In the genomic region with DNA sequence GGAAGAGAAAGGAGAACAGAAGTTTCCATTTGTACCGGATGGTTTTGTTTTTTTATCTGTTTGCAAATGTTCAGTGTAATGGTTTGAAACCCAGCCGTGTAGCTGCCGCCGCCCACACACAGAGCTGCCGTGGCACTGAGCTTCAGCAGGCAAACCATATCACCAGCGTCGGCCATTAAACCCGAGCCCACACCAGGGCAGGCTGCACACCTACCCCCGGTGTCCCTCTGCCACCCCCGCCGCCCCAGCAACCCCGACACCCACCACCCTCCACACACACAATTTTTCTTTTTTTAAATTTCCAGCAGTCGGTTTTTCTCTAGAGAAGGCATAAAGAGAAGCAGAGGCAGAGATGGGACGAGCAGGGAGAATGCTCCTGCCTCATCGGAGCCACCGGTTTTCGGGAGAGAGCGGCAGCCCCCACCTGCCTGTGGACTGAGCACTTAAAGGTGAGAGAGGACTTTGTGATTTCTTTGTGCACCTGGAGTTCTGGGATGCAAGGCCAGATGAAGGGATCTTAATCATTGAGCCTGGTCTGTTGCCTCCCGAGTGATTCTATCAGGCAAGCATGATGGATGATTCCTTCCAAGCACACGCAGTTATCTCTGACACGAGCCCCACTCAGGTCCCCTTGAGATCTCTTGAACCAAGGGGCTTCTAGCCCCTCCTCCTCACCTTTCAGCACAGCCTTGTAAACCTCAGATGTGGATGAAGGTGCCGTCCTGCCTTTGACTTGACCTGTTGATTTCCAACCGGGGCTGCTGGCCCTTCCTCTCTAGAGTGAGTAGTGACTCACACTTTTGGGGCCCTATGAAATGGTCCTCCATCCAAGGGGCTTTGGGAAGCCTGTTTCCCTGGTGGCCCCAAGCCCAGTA, we compare ENCODE assay signal across 8 cellular contexts. TPM values are rescaled to one million over a fixed set of nuclear protein-coding genes. Genes with fewer than 3 reads are reported as not detected.
A peak's percentile ranks its signal among the peaks of the same experiment; 100 is the strongest.
DNase-seq lines count a peak whose midpoint lies in the region; TF ChIP-seq lines count a peak whose summit lies in the region.
"Had no signal": no experiment of that assay in that cellular context is flagged by ENCODE, and none has a peak within 500 bp of the region (broad histone marks: within the 10 kb centered on the region; RNA-seq: fewer than 3 reads in every experiment).

No MANE protein-coding gene starts in this region.

- H3K27me3 Mint-ChIP-seq in activated CD4-positive, alpha-beta memory T cell treated with anti-CD3 and anti-CD28 coated beads, Interleukin-2, amount 10 ng/mL, durations not matched to agents 7 days and 5 days: peaks cover 1% of the 10 kb centered on the region

- DNase-seq in activated CD4-positive, alpha-beta memory T cell treated with anti-CD3 and anti-CD28 coated beads, Interleukin-2, amount 10 ng/mL, durations not matched to agents 7 days and 5 days: peak; percentile 55
- DNase-seq in coronary artery (ENCODE audit: low spot score) (no peak), vagina (ENCODE audit: extremely low spot score in 2 of 2) (peak in 1 of 2 donors; percentile 77), NCI-H2196 (lab: John Stamatoyannopoulos, UW; ENCODE audit: unreplicated experiment) (no peak), AG20443 (ENCODE audit: low spot score) (no peak), NCI-H1417 (lab: John Stamatoyannopoulos, UW) (no peak)
- DNase-seq in stimulated activated CD4-positive, alpha-beta T cell treated with anti-CD3 and anti-CD28 coated beads, Interleukin-15, amount 100 ng/mL, for 48 hours (ENCODE audit: low read depth in 2 of 2): peak; percentile 62 to 68

- peak overlapping the region; percentile 65 for H3K27ac Mint-ChIP-seq in activated CD4-positive, alpha-beta memory T cell treated with anti-CD3 and anti-CD28 coated beads, Interleukin-2, amount 10 ng/mL, durations not matched to agents 7 days and 5 days

- H3K27ac ChIP-seq in coronary artery (peak overlapping the region; percentile 50 to 69), vagina (peak overlapping the region; percentile 25)

- H3K9me3 Mint-ChIP-seq in activated CD4-positive, alpha-beta memory T cell treated with anti-CD3 and anti-CD28 coated beads, Interleukin-2, amount 10 ng/mL, durations not matched to agents 7 days and 5 days: no peaks in the 10 kb centered on the region

- H3K4me3 ChIP-seq in coronary artery: no peak overlapping the region
- H3K4me3 ChIP-seq in vagina: peak overlapping the region; percentile 8 to 14

- H3K27me3 ChIP-seq in vagina: no peaks in the 10 kb centered on the region
- H3K27me3 ChIP-seq: breast epithelium had no signal

- H3K36me3 Mint-ChIP-seq in activated CD4-positive, alpha-beta memory T cell treated with anti-CD3 and anti-CD28 coated beads, Interleukin-2, amount 10 ng/mL, durations not matched to agents 7 days and 5 days (ENCODE audit: low read depth): peaks cover 13% of the 10 kb centered on the region

- intact Hi-C loops in vagina (cut with DNase I): no loop called here

- CTCF ChIA-PET in activated CD4-positive, alpha-beta memory T cell treated with anti-CD3 and anti-CD28 coated beads, Interleukin-2, amount 10 ng/mL, durations not matched to agents 7 days and 5 days (lab: Charles Lee): interaction anchor here (1.5 kb wide), 1 partner anchor 58 kb away, joined by 4 read pairs; no protein-coding TSS in a partner anchor

- POLR2A ChIA-PET in activated CD4-positive, alpha-beta memory T cell treated with anti-CD3 and anti-CD28 coated beads, Interleukin-2, amount 10 ng/mL, durations not matched to agents 7 days and 5 days (lab: Charles Lee): interaction anchor here (0.6 to 11.8 kb wide), 9 partner anchors 10 to 114 kb away, joined by 3 to 144 read pairs (median 6); partner anchors contain the start of genes ATP5F1E and ZNF831

- peaks cover 71% of the 10 kb centered on the region for H3K4me1 Mint-ChIP-seq in activated CD4-positive, alpha-beta memory T cell treated with anti-CD3 and anti-CD28 coated beads, Interleukin-2, amount 10 ng/mL, durations not matched to agents 7 days and 5 days

- H3K4me1 ChIP-seq in vagina: peaks cover 40% of the 10 kb centered on the region
- H3K4me1 ChIP-seq: breast epithelium had no signal

- no peak for TF ChIP-seq POLR2A in vagina (IDR thresholded peaks at IDR 0.05)

- H3K9me3 ChIP-seq in vagina: no peaks in the 10 kb centered on the region
- H3K9me3 ChIP-seq: breast epithelium had no signal

- H3K4me3 Mint-ChIP-seq in activated CD4-positive, alpha-beta memory T cell treated with anti-CD3 and anti-CD28 coated beads, Interleukin-2, amount 10 ng/mL, durations not matched to agents 7 days and 5 days: peak overlapping the region; percentile 72

- TF ChIP-seq CTCF in coronary artery (IDR thresholded peaks at IDR 0.05): no peak
- no peak for TF ChIP-seq CTCF in vagina (IDR thresholded peaks at IDR 0.05)

- H3K36me3 ChIP-seq in vagina: no peaks in the 10 kb centered on the region
- H3K36me3 ChIP-seq: breast epithelium had no signal

RNA-seq across cellular contexts. Expression of gene ZNF831, which starts 17.5 kb away (rescaled TPM):
- total RNA-seq in activated CD4-positive, alpha-beta memory T cell treated with anti-CD3 and anti-CD28 coated beads, Interleukin-2, amount 10 ng/mL, durations not matched to agents 7 days and 5 days: 10 to 100 TPM; 12.1 to 12.7 TPM
- 2.2 TPM for total RNA-seq in vagina

Comparison
In these comparisons a context has a peak if more than half of its experiments do, and no peak if none do; other contexts are left out.
1. DNase-seq: peak in activated CD4-positive, alpha-beta memory T cell treated with anti-CD3 and anti-CD28 coated beads, Interleukin-2, amount 10 ng/mL, durations not matched to agents 7 days and 5 days (single experiment) and stimulated activated CD4-positive, alpha-beta T cell treated with anti-CD3 and anti-CD28 coated beads, Interleukin-15, amount 100 ng/mL, for 48 hours (2 of 2); none in coronary artery (single experiment), NCI-H2196 (single experiment), AG20443 (single experiment) and NCI-H1417 (0 of 3).